Comparison of ENCODE assay signal across 8 cellular contexts in genomic region chr2:205675861-205676516, GRCh38. TPM values are rescaled to one million over a fixed set of nuclear protein-coding genes. Genes with fewer than 3 reads are reported as not detected.
DNase-seq lines count a peak whose midpoint lies in the region; ATAC-seq and TF ChIP-seq lines count a peak whose summit lies in the region.

No MANE protein-coding gene starts in this region.

- intact Hi-C loops in upper lobe of right lung (cut with DNase I), result no loop called here

- peak; percentile 88 for TF ChIP-seq CTCF in C4-2B (conservative IDR thresholded peaks at IDR 0.05)
- peak; percentile 79 for TF ChIP-seq CTCF in kidney epithelial cell (IDR thresholded peaks at IDR 0.05; ENCODE audit: insufficient read depth, low read length, poor library complexity, severe bottlenecking)
- TF ChIP-seq CTCF in upper lobe of right lung (IDR thresholded peaks at IDR 0.05), result peak; percentile 76

- peak; percentile 53 to 73 for DNase-seq in HAP-1 (ENCODE audit: low spot score in 2 of 2)
- DNase-seq in NCI-H446 treated with DMSO at 0.1 percent for 48 hours (lab: John Stamatoyannopoulos, UW), result peak; percentile 60
- DNase-seq in astrocyte of the hippocampus (ENCODE audit: low read depth, low spot score), result peak; percentile 85
- DNase-seq in kidney epithelial cell (ENCODE audit: low read depth), result no peak
- DNase-seq in upper lobe of right lung, result no peak

- H3K27me3 ChIP-seq in HAP-1 (ENCODE audit: low read depth) (0 out of 2 replicates have a peak, but pooled peaks cover 2% of the 10 kb centered on the region), kidney epithelial cell (ENCODE audit: control insufficient read depth, insufficient read depth, low read length) (no peaks in the 10 kb centered on the region), upper lobe of right lung (no peaks in the 10 kb centered on the region)

- in situ Hi-C loops in HAP-1 (cut with MboI; ENCODE audit: low sequenced_read_pairs), result loop anchor here (25.0 kb wide), 2 partner anchors 814 to 1364 kb away; no protein-coding TSS in a partner anchor

- no peaks in the 10 kb centered on the region for H3K9me3 ChIP-seq in HAP-1
- no peaks in the 10 kb centered on the region for H3K9me3 ChIP-seq in upper lobe of right lung

- H3K27ac ChIP-seq in C4-2B (no peak overlapping the region), upper lobe of right lung (no peak overlapping the region)

- no peaks in the 10 kb centered on the region for H3K36me3 ChIP-seq in HAP-1 (replicated peaks)
- no peaks in the 10 kb centered on the region for H3K36me3 ChIP-seq in kidney epithelial cell (ENCODE audit: control insufficient read depth, insufficient read depth, low read length)
- H3K36me3 ChIP-seq in upper lobe of right lung, result no peaks in the 10 kb centered on the region

- no peaks in the 10 kb centered on the region for H3K4me1 ChIP-seq in HAP-1
- H3K4me1 ChIP-seq in upper lobe of right lung, result no peaks in the 10 kb centered on the region

- H3K4me3 ChIP-seq in HAP-1 (no peak overlapping the region), kidney epithelial cell (ENCODE audit: low read depth, low read length) (no peak overlapping the region), upper lobe of right lung (no peak overlapping the region)

- ATAC-seq in upper lobe of right lung, result peak; percentile 61
- no peak for ATAC-seq in GM21619 (IDR thresholded peaks at IDR 0.05; ENCODE audit: unreplicated experiment)
- no peak for ATAC-seq in GM21423 (IDR thresholded peaks at IDR 0.05; ENCODE audit: unreplicated experiment)

RNA-seq across cellular contexts. Expression of gene NRP2, which starts 6.3 kb away (rescaled TPM):
- 78.6 and 90.2 TPM in 2 replicates for total RNA-seq in kidney epithelial cell
- 75.3 TPM for total RNA-seq in upper lobe of right lung

Comparison
In these comparisons a context has a peak if more than half of its experiments do, and no peak if none do; other contexts are left out.
1. DNase-seq: peak in HAP-1 (2 of 2), NCI-H446 treated with DMSO at 0.1 percent for 48 hours (single experiment) and astrocyte of the hippocampus (single experiment); none in kidney epithelial cell (single experiment) and upper lobe of right lung (single experiment).
2. Peak in every context shown above with its lines, with median percentiles within 50 percentile points of each other: CTCF ChIP-seq.